ENCODE assay signal across 21 cellular contexts in the genomic region with DNA sequence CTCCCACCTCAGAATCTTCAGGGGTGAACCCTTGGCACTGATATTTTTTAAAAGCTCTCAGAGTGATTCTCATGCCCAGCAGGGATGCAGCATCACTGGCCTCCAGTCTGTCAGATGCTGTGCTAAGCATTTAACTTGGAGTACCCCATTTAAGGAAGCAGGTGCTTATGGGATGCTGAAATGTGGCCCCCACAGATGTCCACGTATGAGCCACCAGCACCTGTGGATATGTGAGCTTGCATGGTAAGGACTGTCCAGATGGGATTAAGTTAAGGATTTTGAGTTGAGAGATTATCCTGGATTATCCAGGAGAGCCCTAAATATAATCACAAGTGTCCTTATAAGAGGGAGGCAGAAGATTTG. TPM values are rescaled to one million over a fixed set of nuclear protein-coding genes. Genes with fewer than 3 reads are reported as not detected.
DNase-seq lines count a peak whose midpoint lies in the region; ATAC-seq and TF ChIP-seq lines count a peak whose summit lies in the region.
"Had no signal": no experiment of that assay in that cellular context is flagged by ENCODE, and none has a peak within 500 bp of the region (broad histone marks: within the 10 kb centered on the region; RNA-seq: fewer than 3 reads in every experiment).

No MANE protein-coding gene starts in this region.

- dilution Hi-C loops in mammary epithelial cell (cut with HindIII; ENCODE audit: low sequenced_read_pairs): no loop called here

- H3K9me3 ChIP-seq in mammary epithelial cell (replicated peaks; ENCODE audit: insufficient read depth, low read length) (no peaks in the 10 kb centered on the region), suprapubic skin (no peaks in the 10 kb centered on the region)
- H3K9me3 ChIP-seq: BE2C had no signal

- no peak overlapping the region for H3K9ac ChIP-seq in mammary epithelial cell (ENCODE audit: insufficient read depth, low read length)
- H3K9ac ChIP-seq: KMS-11 had no signal

- H3K36me3 ChIP-seq in mammary epithelial cell (ENCODE audit: insufficient read depth, low read length) (peaks cover 4% of the 10 kb centered on the region), suprapubic skin (no peaks in the 10 kb centered on the region)
- H3K36me3 ChIP-seq: BE2C had no signal

- peaks cover 79% of the 10 kb centered on the region for H3K4me1 Mint-ChIP-seq in nephron

- no peak overlapping the region for H2AFZ ChIP-seq in mammary epithelial cell (ENCODE audit: low read depth, low read length)

- in situ Hi-C loops in mammary epithelial cell (cut with MboI; ENCODE audit: low sequenced_read_pairs in 2 of 2): no loop called here

- TF ChIP-seq CTCF in mammary epithelial cell (conservative IDR thresholded peaks at IDR 0.05 in 1 of 2, IDR thresholded peaks at IDR 0.05 in 1 of 2; ENCODE audit: extremely low read depth in 1 of 2, insufficient read depth in 1 of 2, low read depth in 1 of 2, low read length in 2 of 2): no peak
- TF ChIP-seq CTCF in nephron (IDR thresholded peaks at IDR 0.05; ENCODE audit: unreplicated experiment in 3 of 3): no peak
- no peak for TF ChIP-seq CTCF in suprapubic skin (IDR thresholded peaks at IDR 0.05)

- H3K4me3 ChIP-seq in mammary epithelial cell (replicated peaks in 1 of 3; ENCODE audit: insufficient read depth in 1 of 3, low read depth in 2 of 3, low read length in 3 of 3) (no peak overlapping the region), suprapubic skin (no peak overlapping the region)
- H3K4me3 ChIP-seq: skin epidermis had no signal

- 23% methylated on average over 1 of the region's 1 CpG for WGBS in mammary epithelial cell (ENCODE audit: low coverage, missing lambda C conversion rate)
- WGBS in suprapubic skin: 67% methylated on average over 1 of the region's 1 CpG

- H3K36me3 Mint-ChIP-seq in nephron (ENCODE audit: low read depth): peaks cover 3% of the 10 kb centered on the region
- H3K36me3 Mint-ChIP-seq: naive B cell had no signal

- H4K20me1 ChIP-seq in mammary epithelial cell (ENCODE audit: insufficient read depth, low read length): no peaks in the 10 kb centered on the region

- intact Hi-C loops in mammary epithelial cell (cut with micrococcal nuclease): no loop called here

- peaks cover 7% of the 10 kb centered on the region for H3K27me3 Mint-ChIP-seq in nephron (ENCODE audit: low read depth)

- DNase-seq in NCI-H82 treated with DMSO at 0.1 percent for 48 hours (lab: John Stamatoyannopoulos, UW; ENCODE audit: unreplicated experiment) (peak; percentile 89), mammary epithelial cell (no peak), suprapubic skin (ENCODE audit: low spot score in 2 of 2) (no peak), SIG-M5 treated with dmso at 0.1 percent for 504 hours (lab: John Stamatoyannopoulos, UW; ENCODE audit: unreplicated experiment) (no peak), CD1c-positive myeloid dendritic cell (ENCODE audit: extremely low spot score) (no peak)
- DNase-seq: activated CD8-positive, alpha-beta memory T cell treated with anti-CD3 and anti-CD28 coated beads, Interleukin-2, amount 50 U/mL, for 48 hours; activated naive CD4-positive, alpha-beta T cell treated with anti-CD3 and anti-CD28 coated beads, Interleukin-2, amount 50 U/mL, for 16 hours; BE2C; cerebellar nuclear complex; DMS79; naive B cell; stimulated activated naive CD4-positive, alpha-beta T cell treated with Interleukin-2 at 50 U/mL for 16 hours; T-helper 1 cell had no signal

- H3K27me3 ChIP-seq in mammary epithelial cell (ENCODE audit: insufficient read depth, low read length): no peaks in the 10 kb centered on the region
- H3K27me3 ChIP-seq in suprapubic skin: no peaks in the 10 kb centered on the region
- H3K27me3 ChIP-seq: BE2C had no signal

- TF ChIP-seq POLR2A in suprapubic skin (IDR thresholded peaks at IDR 0.05): no peak

- ATAC-seq in HG03095 (IDR thresholded peaks at IDR 0.05; ENCODE audit: unreplicated experiment) (no peak), GM21737 (IDR thresholded peaks at IDR 0.05; ENCODE audit: unreplicated experiment) (no peak)
- ATAC-seq: HCT116 had no signal

- H3K27ac ChIP-seq in mammary epithelial cell (ENCODE audit: insufficient read depth, low read depth, low read length) (peak overlapping the region; percentile 68), suprapubic skin (peak overlapping the region; percentile 71)
- H3K27ac ChIP-seq: epithelial cell of prostate, HL-60, KMS-11 had no signal

- peak overlapping the region; percentile 80 to 98 (median 94) for H3K27ac Mint-ChIP-seq in nephron

- no TSS peak for BruUV-seq in mammary epithelial cell (replicated peaks; lab: Mats Ljungman, UMichigan)

- H3K4me3 Mint-ChIP-seq in nephron: no peak overlapping the region
- H3K4me3 Mint-ChIP-seq: naive B cell had no signal

- no peak overlapping the region for H3K4me2 ChIP-seq in mammary epithelial cell (ENCODE audit: insufficient read depth, low read depth, low read length)
- H3K4me2 ChIP-seq: KMS-11 had no signal

- H3K79me2 ChIP-seq in mammary epithelial cell (ENCODE audit: insufficient read depth, low read length): peaks cover 100% of the 10 kb centered on the region

- H3K4me1 ChIP-seq in mammary epithelial cell (ENCODE audit: insufficient read depth, low read length) (peaks cover 56% of the 10 kb centered on the region), suprapubic skin (peaks cover 95% of the 10 kb centered on the region)

- no peak for TF ChIP-seq EP300 in suprapubic skin (IDR thresholded peaks at IDR 0.05)

- H3K9me3 Mint-ChIP-seq in nephron: no peaks in the 10 kb centered on the region
- H3K9me3 Mint-ChIP-seq: naive B cell had no signal

- CTCF ChIA-PET in mammary epithelial cell (lab: Charles Lee; ENCODE audit: low non-redundant PET): no interaction called here

RNA-seq across cellular contexts. Expression of gene CHST3, which starts 17.7 kb away (rescaled TPM):
- 10 to 100 TPM; 32.4 to 85.0 TPM for total RNA-seq in mammary epithelial cell
- polyA plus RNA-seq in mammary epithelial cell: 18.1 TPM
- 35.7 TPM for polyA minus RNA-seq in mammary epithelial cell
- 10 to 100 TPM; 17.9 to 29.3 (median 23.2) TPM for total RNA-seq in suprapubic skin
